ENCODE assay signal across 9 cellular contexts in the genomic region with DNA sequence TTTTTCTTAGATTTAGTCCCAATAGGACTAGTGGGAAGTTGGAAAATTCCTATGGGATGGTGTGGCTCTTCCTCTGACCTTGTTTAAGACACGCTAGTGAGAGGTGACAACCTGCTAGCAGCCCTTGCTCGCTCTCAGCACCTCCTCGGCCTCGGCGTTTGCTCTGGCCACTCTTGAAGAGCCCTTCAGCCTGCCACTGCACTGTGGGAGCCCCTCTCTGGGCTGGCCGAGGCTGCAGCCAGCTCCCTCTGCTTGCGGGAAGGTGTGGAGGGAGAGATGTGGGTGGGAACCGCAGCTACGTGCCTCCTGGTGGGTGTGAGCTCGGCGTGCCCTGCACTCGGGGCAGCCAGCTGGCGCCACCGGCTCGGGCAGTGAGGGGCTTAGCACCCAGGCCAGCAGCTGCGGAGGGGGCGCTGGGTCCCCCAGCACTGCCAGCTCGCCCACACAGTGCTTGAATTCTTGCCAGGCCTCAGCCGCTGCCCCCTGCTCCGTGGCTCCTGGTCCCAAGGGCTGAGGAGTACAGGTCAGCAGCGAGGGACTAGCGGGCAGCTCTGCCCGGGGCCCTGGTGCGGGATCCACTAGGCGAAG.
"Had no signal": no experiment of that assay in that cellular context is flagged by ENCODE, and none has a peak within 500 bp of the region (broad histone marks: within the 10 kb centered on the region; RNA-seq: fewer than 3 reads in every experiment).

No MANE protein-coding gene starts in this region.

- H3K4me3 ChIP-seq: GM23248, HAP-1, K562 had no signal

- H3K9ac ChIP-seq: GM23248 had no signal

- H3K36me3 ChIP-seq: HAP-1 had no signal

- H3K4me1 ChIP-seq: HAP-1 had no signal

- H3K27ac ChIP-seq: GM23248, HL-60 had no signal

- FAIRE-seq: K562 had no signal

- ATAC-seq: HCT116, K562 had no signal

- DNase-seq: GM23248, GOT3, H7, IMR-90, KG1 had no signal

- H3K9me3 ChIP-seq: HAP-1 had no signal

- H2AFZ ChIP-seq: GM23248 had no signal
